8 cellular contexts compared by ENCODE assay signal in the genomic region with DNA sequence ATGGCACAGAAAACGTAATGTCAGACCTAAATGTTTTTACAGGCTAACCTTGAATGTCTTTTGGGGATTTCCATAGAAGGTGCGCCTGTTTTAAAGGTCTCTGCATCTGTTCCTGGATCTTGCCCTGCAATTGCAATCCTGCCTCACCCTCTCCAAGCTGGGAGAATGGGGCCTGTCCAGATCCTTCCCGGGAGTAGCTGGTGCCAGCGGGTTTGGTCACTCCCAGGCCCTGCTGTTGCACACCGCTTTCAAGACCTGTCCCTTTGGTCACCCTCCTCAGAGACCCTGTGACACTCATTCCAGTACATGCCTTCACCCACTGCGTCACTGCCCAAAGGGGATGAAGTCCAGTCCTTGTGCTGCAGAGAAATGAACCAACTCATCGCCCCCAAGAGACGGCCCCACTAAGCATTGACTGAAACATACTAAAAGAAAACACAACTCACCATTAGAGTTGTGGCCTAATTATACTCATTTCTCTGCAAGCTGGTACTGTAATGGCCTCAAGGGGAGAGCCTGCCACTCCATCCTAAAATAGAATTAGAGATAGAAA. TPM values are rescaled to one million over a fixed set of nuclear protein-coding genes. Genes with fewer than 3 reads are reported as not detected.
DNase-seq lines count a peak whose midpoint lies in the region; ATAC-seq and TF ChIP-seq lines count a peak whose summit lies in the region.

No MANE protein-coding gene starts in this region.

- peaks cover 22% of the 10 kb centered on the region for H3K27me3 Mint-ChIP-seq in brain
- no peaks in the 10 kb centered on the region for H3K27me3 Mint-ChIP-seq in stimulated activated naive CD8-positive, alpha-beta T cell treated with anti-CD3 and anti-CD28 coated beads, Interleukin-15, amount 100 ng/mL, for 72 hours

- peaks cover 70% of the 10 kb centered on the region for H3K4me1 Mint-ChIP-seq in brain
- peaks cover 42% of the 10 kb centered on the region for H3K4me1 Mint-ChIP-seq in stimulated activated naive CD8-positive, alpha-beta T cell treated with anti-CD3 and anti-CD28 coated beads, Interleukin-15, amount 100 ng/mL, for 72 hours

- CTCF ChIA-PET in PC-9 (lab: Charles Lee), result interaction anchor here (0.6 to 1.9 kb wide), 7 partner anchors 46 to 480 kb away, joined by 3 to 8 read pairs (median 5); no protein-coding TSS in a partner anchor

- H3K4me2 ChIP-seq in PC-9, result peak overlapping the region; percentile 100

- POLR2A ChIA-PET in PC-9 (lab: Charles Lee; ENCODE audit: unreplicated experiment), result interaction anchor here (0.5 to 2.9 kb wide), 35 partner anchors 8 to 462 kb away, joined by 3 to 65 read pairs (median 6); partner anchors contain the start of gene TARBP1

- peaks cover 10% of the 10 kb centered on the region for H4K20me1 ChIP-seq in PC-9 (ENCODE audit: insufficient read depth)

- peak overlapping the region; percentile 99 to 100 (median 100) for H3K27ac Mint-ChIP-seq in brain
- peak overlapping the region; percentile 100 for H3K27ac Mint-ChIP-seq in stimulated activated naive CD8-positive, alpha-beta T cell treated with anti-CD3 and anti-CD28 coated beads, Interleukin-15, amount 100 ng/mL, for 72 hours

- DNase-seq in NCI-H1092 treated with DMSO at 0.1 percent for 48 hours (lab: John Stamatoyannopoulos, UW) (peak; percentile 73), NCI-H1092 (lab: John Stamatoyannopoulos, UW) (no peak), PC-9 (peak; percentile 37 to 61), NCI-H446 treated with DMSO at 0.1 percent for 48 hours (lab: John Stamatoyannopoulos, UW) (no peak)
- DNase-seq in stimulated activated naive CD8-positive, alpha-beta T cell treated with anti-CD3 and anti-CD28 coated beads, Interleukin-15, amount 100 ng/mL, for 72 hours, result peak; percentile 57 to 66

- no peak for TF ChIP-seq CTCF in PC-9 (conservative IDR thresholded peaks at IDR 0.05)
- no peak for TF ChIP-seq CTCF in brain (conservative IDR thresholded peaks at IDR 0.05)
- TF ChIP-seq CTCF in liver (IDR thresholded peaks at IDR 0.05; ENCODE audit: low read depth, low read length, missing input control), result no peak

- H3F3A ChIP-seq in PC-9 (ENCODE audit: insufficient read depth, low read depth), result peaks cover 61% of the 10 kb centered on the region

- H3K9me3 ChIP-seq in PC-9 (ENCODE audit: insufficient read depth, low read depth) (no peaks in the 10 kb centered on the region), liver (ENCODE audit: control insufficient read depth in 4 of 4, low read length in 3 of 4) (no peaks in the 10 kb centered on the region)

- peak overlapping the region; percentile 100 for H3K27ac ChIP-seq in PC-9
- H3K27ac ChIP-seq in liver (ENCODE audit: low read depth in 1 of 2, low read length in 2 of 2), result peak overlapping the region; percentile 95 to 100

- H3K4me1 ChIP-seq in PC-9 (replicated peaks; ENCODE audit: insufficient read depth) (peaks cover 38% of the 10 kb centered on the region), liver (ENCODE audit: control insufficient read depth in 4 of 4, insufficient read depth in 4 of 4, low read length in 3 of 4) (peaks cover 14 to 42% (median 25%) of the 10 kb centered on the region in 4 donors)

- no peak overlapping the region for H2AFZ ChIP-seq in PC-9

- 33% methylated on average over 8 of the region's 8 CpGs for WGBS in liver

- H3K36me3 ChIP-seq in PC-9 (ENCODE audit: low read depth), result peaks cover 12% of the 10 kb centered on the region
- H3K36me3 ChIP-seq in liver (ENCODE audit: control insufficient read depth in 4 of 4, insufficient read depth in 3 of 4, low read depth in 1 of 4, low read length in 3 of 4), result peaks cover 0 to 3% (median under 1%) of the 10 kb centered on the region in 4 donors

- H3K79me2 ChIP-seq in PC-9 (ENCODE audit: low read depth), result peaks cover 28% of the 10 kb centered on the region

- H3K9me3 Mint-ChIP-seq in brain, result peaks cover 0 to 11% (median 3%) of the 10 kb centered on the region in 5 experiments
- no peaks in the 10 kb centered on the region for H3K9me3 Mint-ChIP-seq in stimulated activated naive CD8-positive, alpha-beta T cell treated with anti-CD3 and anti-CD28 coated beads, Interleukin-15, amount 100 ng/mL, for 72 hours

- TF ChIP-seq RAD21 in liver (IDR thresholded peaks at IDR 0.05), result no peak

- peak overlapping the region; percentile 86 to 92 (median 89) for H3K4me3 Mint-ChIP-seq in brain
- peak overlapping the region; percentile 85 to 89 for H3K4me3 Mint-ChIP-seq in stimulated activated naive CD8-positive, alpha-beta T cell treated with anti-CD3 and anti-CD28 coated beads, Interleukin-15, amount 100 ng/mL, for 72 hours

- ATAC-seq in stimulated activated naive CD8-positive, alpha-beta T cell treated with anti-CD3 and anti-CD28 coated beads, Interleukin-15, amount 100 ng/mL, for 72 hours, result no peak
- ATAC-seq in GM18520 (IDR thresholded peaks at IDR 0.05; ENCODE audit: unreplicated experiment), result no peak

- BruUV-seq in PC-9 (replicated peaks; lab: Mats Ljungman, UMichigan), result TSS peak; percentile 80

- intact Hi-C loops in PC-9 (cut with micrococcal nuclease; ENCODE audit: unreplicated experiment), result loop anchor here (1.0 to 2.0 kb wide), 14 partner anchors 19 to 471 kb away; no protein-coding TSS in a partner anchor

- H3K27me3 ChIP-seq in PC-9 (ENCODE audit: insufficient read depth, low read depth) (no peaks in the 10 kb centered on the region), liver (ENCODE audit: control insufficient read depth in 4 of 4, insufficient read depth in 4 of 4, low read length in 3 of 4) (no peaks in the 10 kb centered on the region)

- peaks cover 16% of the 10 kb centered on the region for H3K36me3 Mint-ChIP-seq in brain

- no peaks in the 10 kb centered on the region for H3K9me2 ChIP-seq in PC-9 (ENCODE audit: insufficient read depth)

- H3K4me3 ChIP-seq in PC-9 (peak overlapping the region; percentile 91), liver (ENCODE audit: low read depth in 1 of 3, low read length in 3 of 3) (peak overlapping the region; percentile 4 to 20 (median 16))

- H3K9ac ChIP-seq in liver (ENCODE audit: low read depth in 1 of 2, low read length in 2 of 2), result peak overlapping the region; percentile 57 to 91

TF ChIP-seq in liver, 16 proteins besides CTCF, POLR2A, EP300 and RAD21 (continues in another document):
- TF ChIP-seq NR2F2 (IDR thresholded peaks at IDR 0.05) (no peak), MAX (IDR thresholded peaks at IDR 0.05) (no peak), EGR1 (IDR thresholded peaks at IDR 0.05; ENCODE audit: low read depth in 2 of 2) (no peak), TAF1 (conservative IDR thresholded peaks at IDR 0.05) (no peak), YY1 (IDR thresholded peaks at IDR 0.05) (no peak), REST (IDR thresholded peaks at IDR 0.05) (no peak), HNF4G (IDR thresholded peaks at IDR 0.05) (no peak), FOXA1 (IDR thresholded peaks at IDR 0.05) (no peak), GABPA (IDR thresholded peaks at IDR 0.05 in 1 of 2, conservative IDR thresholded peaks at IDR 0.05 in 1 of 2) (no peak), JUND (IDR thresholded peaks at IDR 0.05) (no peak), RXRA (IDR thresholded peaks at IDR 0.05) (no peak), FOXA2 (IDR thresholded peaks at IDR 0.05) (no peak), ATF3 (IDR thresholded peaks at IDR 0.05) (no peak), SP1 (IDR thresholded peaks at IDR 0.05) (no peak), HNF4A (conservative IDR thresholded peaks at IDR 0.05) (no peak)

RNA-seq across cellular contexts. Expression of gene IRF2BP2, which starts 1.9 kb away (rescaled TPM):
- total RNA-seq in PC-9 (2021), result 80.7 and 122 TPM in 2 replicates
- 163 TPM for polyA plus RNA-seq in brain (ENCODE audit: insufficient read depth, low read depth, low replicate concordance)
- 10 to 100 TPM; 31.5 to 48.2 TPM for total RNA-seq in liver
- 10 to 100 TPM; 22.2 to 39.3 TPM for polyA plus RNA-seq in liver

Comparison
In these comparisons a context has a peak if more than half of its experiments do, and no peak if none do; other contexts are left out.
1. DNase-seq: peak in NCI-H1092 treated with DMSO at 0.1 percent for 48 hours (single experiment), PC-9 (2 of 2) and stimulated activated naive CD8-positive, alpha-beta T cell treated with anti-CD3 and anti-CD28 coated beads, Interleukin-15, amount 100 ng/mL, for 72 hours (2 of 2); none in NCI-H1092 (single experiment) and NCI-H446 treated with DMSO at 0.1 percent for 48 hours (single experiment).